Comparison of ENCODE assay signal across 8 cellular contexts in the genomic region with DNA sequence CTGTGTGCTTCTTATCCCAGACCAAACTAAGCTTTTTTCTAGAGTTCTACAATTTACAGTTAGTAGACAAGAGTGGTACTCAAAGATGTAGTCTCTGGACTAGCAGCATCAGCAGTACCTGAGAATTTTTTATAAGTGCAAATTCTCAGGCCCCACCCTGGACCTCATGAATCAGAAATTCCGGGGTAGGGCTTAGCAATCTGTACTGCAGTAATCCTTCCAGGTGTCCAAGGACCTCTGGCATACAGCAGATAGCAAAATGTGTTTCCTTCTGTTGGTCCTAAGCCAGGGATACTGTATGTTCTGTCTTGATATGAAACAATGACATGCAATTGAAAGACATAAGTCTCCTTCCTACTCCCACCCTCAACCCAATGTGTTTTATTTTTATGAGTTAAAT.
"Had no signal": no experiment of that assay in that cellular context is flagged by ENCODE, and none has a peak within 500 bp of the region (broad histone marks: within the 10 kb centered on the region; RNA-seq: fewer than 3 reads in every experiment).

No MANE protein-coding gene starts in this region.

- H3K4me3 ChIP-seq: GM23338 had no signal

- FAIRE-seq: H1, H54, HTR-8/SVneo had no signal

- DNase-seq: H9, HCEC 1CT, IMR-90, KBM-7 had no signal

- ATAC-seq: GM23338 had no signal
